In the genomic region with DNA sequence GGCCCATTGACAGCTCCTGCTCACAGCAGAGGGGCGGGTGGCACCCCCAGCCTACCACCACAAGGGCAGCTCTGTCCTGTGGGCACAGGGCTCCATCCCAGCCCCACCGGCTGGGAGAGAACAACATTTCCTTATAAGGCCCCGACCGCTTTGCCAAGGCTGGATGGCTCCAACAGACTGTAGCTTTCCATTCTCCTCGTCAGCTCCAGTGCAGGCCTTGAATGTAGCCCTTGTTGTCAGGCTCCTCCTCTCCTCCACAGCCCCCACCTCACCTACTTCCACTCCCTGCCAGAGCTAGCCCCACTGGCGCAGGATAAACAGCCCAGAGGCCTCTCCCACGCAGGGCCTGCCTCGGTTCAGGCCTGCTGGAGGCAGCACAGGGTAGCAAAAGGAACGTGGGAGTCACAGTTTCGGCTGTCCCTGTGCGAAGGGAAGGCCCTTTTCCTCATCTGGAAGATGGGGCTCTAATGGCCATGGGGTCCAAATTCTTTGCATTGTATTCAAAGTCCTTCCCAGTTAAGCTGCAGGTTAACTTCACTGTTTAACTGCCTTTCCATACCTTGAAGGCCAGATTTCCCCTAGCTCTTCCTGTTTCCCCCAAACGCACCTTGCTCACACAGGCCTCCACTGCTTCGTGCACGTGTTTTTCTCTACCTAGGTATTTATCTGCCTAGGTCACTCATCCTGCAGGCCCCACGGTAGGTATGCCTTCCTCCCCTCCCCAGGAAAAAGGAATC, we compare ENCODE assay signal across 8 cellular contexts.
DNase-seq lines count a peak whose midpoint lies in the region; TF ChIP-seq lines count a peak whose summit lies in the region.

No MANE protein-coding gene starts in this region.

- no peaks in the 10 kb centered on the region for H3K9me3 ChIP-seq in KOPT-K1 (ENCODE audit: insufficient read depth, low read length, poor library complexity, severe bottlenecking)

- TF ChIP-seq CTCF in choroid plexus epithelial cell (conservative IDR thresholded peaks at IDR 0.05; ENCODE audit: low read depth, low read length): peak; percentile 53
- TF ChIP-seq CTCF in kidney epithelial cell (IDR thresholded peaks at IDR 0.05; ENCODE audit: insufficient read depth, low read length, poor library complexity, severe bottlenecking): peak; percentile 36

- H3K27me3 ChIP-seq in kidney epithelial cell (ENCODE audit: control insufficient read depth, insufficient read depth, low read length): no peaks in the 10 kb centered on the region

- H3K36me3 ChIP-seq in KOPT-K1 (ENCODE audit: insufficient read depth, low read length): no peaks in the 10 kb centered on the region
- no peaks in the 10 kb centered on the region for H3K36me3 ChIP-seq in kidney epithelial cell (ENCODE audit: control insufficient read depth, insufficient read depth, low read length)

- no peak overlapping the region for H3K4me3 ChIP-seq in choroid plexus epithelial cell (ENCODE audit: low read depth, low read length)
- H3K4me3 ChIP-seq in kidney epithelial cell (ENCODE audit: low read depth, low read length): no peak overlapping the region
- no peak overlapping the region for H3K4me3 ChIP-seq in skin epidermis

- peak; percentile 72 for DNase-seq in choroid plexus epithelial cell (ENCODE audit: low read depth)
- no peak for DNase-seq in kidney epithelial cell (ENCODE audit: low read depth)
- no peak for DNase-seq in D341Med (ENCODE audit: low spot score)
- no peak for DNase-seq in NCI-H1092 treated with DMSO at 0.1 percent for 48 hours (lab: John Stamatoyannopoulos, UW)
- DNase-seq in HPDE6-E6E7 (ENCODE audit: extremely low spot score): no peak
- DNase-seq in NOMO-1 (lab: John Stamatoyannopoulos, UW; ENCODE audit: unreplicated experiment in 2 of 2): no peak

- peak overlapping the region; percentile 12 for H3K27ac ChIP-seq in KOPT-K1 (ENCODE audit: low read depth, low read length, poor library complexity, severe bottlenecking)
- H3K27ac ChIP-seq in skin epidermis: peak overlapping the region in 11 of 21 experiments; percentile 28 to 75 (median 52)
